Comparison of ENCODE assay signal across 18 cellular contexts in the genomic region with DNA sequence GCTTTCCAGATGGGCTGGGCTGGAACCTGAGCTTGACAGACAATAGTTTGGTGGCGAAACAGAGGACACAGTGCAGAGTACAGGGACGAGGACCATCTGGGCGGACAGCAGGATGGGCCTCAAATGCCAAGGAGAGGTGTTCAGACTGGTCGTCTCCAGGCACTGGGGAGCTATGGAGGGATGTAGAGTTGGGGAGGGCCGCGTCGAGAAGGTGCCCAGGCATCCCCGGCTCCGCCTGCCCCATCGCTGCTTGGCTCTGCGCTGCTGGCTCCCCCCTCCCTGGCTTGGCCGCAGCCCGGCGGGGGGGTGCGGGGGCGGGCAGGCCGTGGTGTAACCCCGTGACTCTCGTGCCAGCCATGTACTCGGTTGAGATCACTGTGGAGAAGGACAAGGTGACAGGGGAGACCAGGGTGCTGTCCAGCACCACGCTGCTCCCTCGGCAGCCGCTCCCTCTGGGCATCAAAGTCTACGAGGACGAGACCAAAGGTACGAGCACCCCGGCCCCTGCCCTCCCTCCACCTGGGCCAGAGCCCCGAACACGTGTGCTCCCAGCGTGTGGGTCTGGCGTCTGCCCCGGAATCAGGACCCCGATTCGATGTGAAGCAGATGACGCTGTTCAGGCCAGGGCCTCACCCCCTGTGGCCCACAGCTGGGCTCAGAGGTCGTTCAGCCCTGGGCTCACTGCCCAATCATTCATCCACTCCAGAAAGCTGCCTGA. TPM values are rescaled to one million over a fixed set of nuclear protein-coding genes. Genes with fewer than 3 reads are reported as not detected.
DNase-seq lines count a peak whose midpoint lies in the region; ATAC-seq and TF ChIP-seq lines count a peak whose summit lies in the region.
"Had no signal": no experiment of that assay in that cellular context is flagged by ENCODE, and none has a peak within 500 bp of the region (broad histone marks: within the 10 kb centered on the region; RNA-seq: fewer than 3 reads in every experiment).

No MANE protein-coding gene starts in this region.

- H3K79me1 ChIP-seq in mesendoderm (ENCODE audit: low read length): no peaks in the 10 kb centered on the region

- H3K4me2 ChIP-seq in mesendoderm (ENCODE audit: low read length): no peak overlapping the region

- H4K5ac ChIP-seq in mesendoderm (ENCODE audit: low read length): no peak overlapping the region

- H3K36me3 Mint-ChIP-seq in neural crest cell (ENCODE audit: low read depth): no peaks in the 10 kb centered on the region
- H3K36me3 Mint-ChIP-seq: CD8-positive, alpha-beta T cell had no signal

- H2AK5ac ChIP-seq in mesendoderm (ENCODE audit: low read length): no peak overlapping the region

- no peaks in the 10 kb centered on the region for H3K27me3 Mint-ChIP-seq in neural crest cell (ENCODE audit: low read depth)

- no peak overlapping the region for H2BK120ac ChIP-seq in mesendoderm (ENCODE audit: low read depth, low read length)

- H3K79me2 ChIP-seq in mesendoderm (ENCODE audit: control insufficient read depth, insufficient read depth, low read length): no peaks in the 10 kb centered on the region

- no peak for ATAC-seq in GM18868 (IDR thresholded peaks at IDR 0.05; ENCODE audit: unreplicated experiment)
- ATAC-seq: CD8-positive, alpha-beta T cell had no signal

- no peaks in the 10 kb centered on the region for H3K27me3 ChIP-seq in H7 (ENCODE audit: control insufficient read depth, insufficient read depth, low read length)
- H3K27me3 ChIP-seq in mesendoderm (ENCODE audit: insufficient read depth, low read length, poor library complexity): no peaks in the 10 kb centered on the region
- H3K27me3 ChIP-seq: SJCRH30 had no signal

- H3K23ac ChIP-seq in mesendoderm (ENCODE audit: low read length): no peak overlapping the region

- no peak overlapping the region for H3K9ac ChIP-seq in mesendoderm (ENCODE audit: low read length)
- H3K9ac ChIP-seq: GM23248 had no signal

- H3K27ac ChIP-seq in mesendoderm (ENCODE audit: low read depth, low read length): no peak overlapping the region
- H3K27ac ChIP-seq: GM23248, SJCRH30 had no signal

- H3K27ac Mint-ChIP-seq in neural crest cell (ENCODE audit: unreplicated experiment): peak overlapping the region; percentile 50
- H3K27ac Mint-ChIP-seq: CD8-positive, alpha-beta T cell had no signal

- no peaks in the 10 kb centered on the region for H3K9me3 Mint-ChIP-seq in neural crest cell
- H3K9me3 Mint-ChIP-seq: CD8-positive, alpha-beta T cell had no signal

- DNase-seq in H7: peak; percentile 71
- peak; percentile 49 for DNase-seq in NCI-H2196 (lab: John Stamatoyannopoulos, UW; ENCODE audit: unreplicated experiment)
- peak; percentile 63 for DNase-seq in cerebellum (ENCODE audit: low spot score)
- no peak for DNase-seq in neural crest cell (ENCODE audit: low read depth, low spot score)
- DNase-seq in stimulated activated CD4-positive, alpha-beta T cell treated with anti-CD3 and anti-CD28 coated beads, Interleukin-1b, Interleukin-23, amount 100 ng/mL, for 48 hours: no peak
- no peak for DNase-seq in hippocampal formation (lab: John Stamatoyannopoulos, UW)
- no peak for DNase-seq in mesendoderm
- DNase-seq: CD8-positive, alpha-beta T cell; EL; GM23248; KBM-7; NCI-H2171; NCI-H510A; NCI-H82; SJCRH30 had no signal

- TF ChIP-seq CTCF in neural crest cell (conservative IDR thresholded peaks at IDR 0.05): no peak

- no peak overlapping the region for H3K56ac ChIP-seq in mesendoderm (ENCODE audit: low read length)

- no peak overlapping the region for H3K18ac ChIP-seq in mesendoderm (ENCODE audit: low read length)

- H2BK15ac ChIP-seq in mesendoderm (replicated peaks; ENCODE audit: low read depth): no peak overlapping the region

- H4K8ac ChIP-seq in mesendoderm (ENCODE audit: low read depth, low read length): no peak overlapping the region

- no peaks in the 10 kb centered on the region for H3K4me1 Mint-ChIP-seq in neural crest cell

- no CpG with 5 or more reads among the region's 36 CpGs for WGBS in mesendoderm (ENCODE audit: extremely low coverage, insufficient coverage, low lambda C conversion rate)

- no peak overlapping the region for H3K4ac ChIP-seq in mesendoderm (ENCODE audit: low read depth, low read length)

- H3K36me3 ChIP-seq in H7 (replicated peaks; ENCODE audit: control insufficient read depth, insufficient read depth, low read length) (no peaks in the 10 kb centered on the region), mesendoderm (ENCODE audit: control insufficient read depth, insufficient read depth, low read length) (no peaks in the 10 kb centered on the region)
- H3K36me3 ChIP-seq: SJCRH30 had no signal

- no peaks in the 10 kb centered on the region for H3K4me1 ChIP-seq in mesendoderm (ENCODE audit: control insufficient read depth, low read depth, low read length)
- H3K4me1 ChIP-seq: SJCRH30 had no signal

- H3K4me3 ChIP-seq in H7 (ENCODE audit: insufficient read depth, low read depth, low read length) (no peak overlapping the region), mesendoderm (ENCODE audit: low read length) (no peak overlapping the region)
- H3K4me3 ChIP-seq: GM23248, SJCRH30 had no signal

- H3K4me3 Mint-ChIP-seq in neural crest cell: no peak overlapping the region
- H3K4me3 Mint-ChIP-seq: CD8-positive, alpha-beta T cell had no signal

- no peak overlapping the region for H2BK5ac ChIP-seq in mesendoderm (ENCODE audit: low read length)

RNA-seq across cellular contexts. Expression of a gene that starts 10.8 kb away (rescaled TPM):
- 0.11 and 0.31 TPM in 2 replicates for total RNA-seq in H7 (2014; rRNA removed; shearing (Covaris generic))
- total RNA-seq in cerebellum (0.18 TPM), neural crest cell (0.14 TPM in 1 of 2 replicates, not detected in the other)
- polyA plus RNA-seq in mesendoderm (2013, experiment 1 of 2): 0.11 TPM
- 0.14 TPM for polyA plus RNA-seq in mesendoderm (2013, experiment 2 of 2)
- total RNA-seq: CD8-positive, alpha-beta T cell; GM23248 had no signal
- polyA plus RNA-seq: GM23248 had no signal

RNA-seq across cellular contexts. Expression of a gene that starts 31.4 kb away (rescaled TPM):
- 28.7 and 34.6 TPM in 2 replicates for total RNA-seq in H7 (2014; rRNA removed; shearing (Covaris generic))
- total RNA-seq in cerebellum: 44.6 TPM
- 45.1 and 52.1 TPM in 2 replicates for total RNA-seq in neural crest cell
- polyA plus RNA-seq in mesendoderm (2013, experiment 1 of 2): 2.0 TPM
- 2.1 TPM for polyA plus RNA-seq in mesendoderm (2013, experiment 2 of 2)
- total RNA-seq: CD8-positive, alpha-beta T cell; HT1080 had no signal

RNA-seq across cellular contexts. Expression of a gene that starts 44.9 kb away (rescaled TPM):
- not detected in 2 replicates for total RNA-seq in H7 (2014; rRNA removed; shearing (Covaris generic))
- total RNA-seq in cerebellum: not detected
- not detected in 2 replicates for total RNA-seq in neural crest cell
- 0.04 TPM for polyA plus RNA-seq in mesendoderm (2013, experiment 1 of 2)
- not detected for polyA plus RNA-seq in mesendoderm (2013, experiment 2 of 2)
- total RNA-seq: CD8-positive, alpha-beta T cell; GM23248; HT1080; SJCRH30 had no signal
- polyA plus RNA-seq: BJ, GM23248 had no signal

RNA-seq across cellular contexts. Expression of a gene that starts 57.1 kb away (rescaled TPM):
- total RNA-seq in H7 (2014; rRNA removed; shearing (Covaris generic)): 460 and 481 TPM in 2 replicates
- total RNA-seq in cerebellum (60.0 TPM), neural crest cell (674 and 701 TPM in 2 replicates)
- polyA plus RNA-seq in mesendoderm (2013, experiment 1 of 2): 817 TPM
- 771 TPM for polyA plus RNA-seq in mesendoderm (2013, experiment 2 of 2)

Comparison
In these comparisons a context has a peak if more than half of its experiments do, and no peak if none do; other contexts are left out.
1. DNase-seq: peak in H7 (single experiment), NCI-H2196 (single experiment) and cerebellum (single experiment); none in neural crest cell (single experiment), stimulated activated CD4-positive, alpha-beta T cell treated with anti-CD3 and anti-CD28 coated beads, Interleukin-1b, Interleukin-23, amount 100 ng/mL, for 48 hours (single experiment), hippocampal formation (0 of 2) and mesendoderm (single experiment).